In the genomic region with DNA sequence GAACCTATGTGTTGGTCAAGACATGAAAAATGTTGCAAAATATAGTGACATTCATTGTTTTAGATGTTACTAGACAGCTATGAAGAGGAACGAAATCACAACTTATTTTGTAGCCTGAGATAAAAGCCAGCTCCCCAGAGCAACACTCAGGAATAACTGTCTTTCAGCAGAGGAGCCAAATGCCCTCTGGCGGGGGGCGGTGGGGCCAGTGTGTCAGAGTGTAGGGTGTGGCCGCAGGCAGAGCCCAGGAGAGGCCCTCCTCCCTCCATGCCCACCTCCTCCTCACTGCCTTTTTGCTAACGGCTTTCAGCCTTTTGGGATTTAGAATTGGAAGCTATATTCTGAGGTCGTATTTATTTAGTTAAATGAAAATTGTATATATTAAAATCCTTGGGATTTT, we compare ENCODE assay signal across 19 cellular contexts. TPM values are rescaled to one million over a fixed set of nuclear protein-coding genes. Genes with fewer than 3 reads are reported as not detected.
A peak's percentile ranks its signal among the peaks of the same experiment; 100 is the strongest.
DNase-seq lines count a peak whose midpoint lies in the region; ATAC-seq and TF ChIP-seq lines count a peak whose summit lies in the region.
"Had no signal": no experiment of that assay in that cellular context is flagged by ENCODE, and none has a peak within 500 bp of the region (broad histone marks: within the 10 kb centered on the region; RNA-seq: fewer than 3 reads in every experiment).

No MANE protein-coding gene starts in this region.

- no peaks in the 10 kb centered on the region for H3K36me3 ChIP-seq in PC-3 (ENCODE audit: low read depth, low read length)
- H3K36me3 ChIP-seq: esophagus squamous epithelium, upper lobe of left lung had no signal

- no peak overlapping the region for H3K27ac ChIP-seq in PC-3 (ENCODE audit: low read length)
- H3K27ac ChIP-seq: esophagus squamous epithelium, psoas muscle, upper lobe of left lung, VCaP had no signal

- no peaks in the 10 kb centered on the region for H3K9me3 ChIP-seq in PC-3 (ENCODE audit: low read length)
- H3K9me3 ChIP-seq: esophagus squamous epithelium, psoas muscle, upper lobe of left lung had no signal

- H4K20me1 ChIP-seq in PC-3 (ENCODE audit: low read length) = no peaks in the 10 kb centered on the region

- ATAC-seq in PC-3 (peak; percentile 80), GM18907 (IDR thresholded peaks at IDR 0.05; ENCODE audit: unreplicated experiment) (no peak)
- ATAC-seq: Right ventricle myocardium inferior had no signal

- H2AFZ ChIP-seq in PC-3 (ENCODE audit: low read length) = no peak overlapping the region

- no peaks in the 10 kb centered on the region for H3K79me2 ChIP-seq in PC-3 (ENCODE audit: low read length)

- H3K9me2 ChIP-seq in PC-3 (replicated peaks; ENCODE audit: low read length) = no peaks in the 10 kb centered on the region

- CTCF ChIA-PET in HEK293T (lab: Yijun Ruan, JAX) (interaction anchor here (0.9 to 1.2 kb wide), 2 partner anchors 11 to 14 kb away, joined by 3 read pairs; no protein-coding TSS in a partner anchor), PC-3 (lab: Charles Lee) (interaction anchor here (0.9 kb wide), 1 partner anchor 306 kb away, joined by 4 read pairs; no protein-coding TSS in a partner anchor)

- TF ChIP-seq CTCF in PC-3 (conservative IDR thresholded peaks at IDR 0.05; ENCODE audit: low read depth, low read length) = no peak
- TF ChIP-seq CTCF in fibroblast of villous mesenchyme (IDR thresholded peaks at IDR 0.05; ENCODE audit: insufficient read depth, low read depth, low read length) = no peak

- intact Hi-C loops in PC-3 (cut with micrococcal nuclease) = no loop called here

- H3F3A ChIP-seq in PC-3 (ENCODE audit: low read length, unreplicated experiment) = no peaks in the 10 kb centered on the region

- H3K4me3 ChIP-seq in PC-3 (ENCODE audit: low read length) = no peak overlapping the region
- H3K4me3 ChIP-seq in fibroblast of villous mesenchyme (ENCODE audit: low read depth, low read length) = no peak overlapping the region
- H3K4me3 ChIP-seq: esophagus squamous epithelium, psoas muscle, upper lobe of left lung had no signal

- POLR2A ChIA-PET in HEK293T (lab: Yijun Ruan, JAX) (interaction anchor here (1.1 kb wide), 1 partner anchor 24 kb away, joined by 4 read pairs; the partner anchor contains the start of gene PPP1R2), PC-3 (lab: Charles Lee; ENCODE audit: unreplicated experiment) (interaction anchor here (0.6 kb wide), 1 partner anchor 173 kb away, joined by 3 read pairs; no protein-coding TSS in a partner anchor)

- DNase-seq in ELF-1 (ENCODE audit: low read depth, low spot score) (peak; percentile 59), HEK293T (ENCODE audit: extremely low spot score) (peak; percentile 30), PC-3 (peak; percentile 45), fibroblast of villous mesenchyme (ENCODE audit: low read depth) (peak; percentile 21), GM03348 (ENCODE audit: low spot score) (no peak), NCI-H2171 treated with DMSO at 0.1 percent for 48 hours (lab: John Stamatoyannopoulos, UW) (no peak)
- DNase-seq: activated CD4-positive, alpha-beta T cell treated with anti-CD3 and anti-CD28 coated beads, Interleukin-2, amount 50 U/mL, for 1 hour; activated CD8-positive, alpha-beta memory T cell treated with anti-CD3 and anti-CD28 coated beads, Interleukin-2, amount 50 U/mL, for 4 hours; activated gamma-delta T cell; caudate nucleus; esophagus squamous epithelium; HFFc6; NCI-H2107; psoas muscle; stimulated activated CD4-positive, alpha-beta T cell treated with anti-CD3 and anti-CD28 coated beads, Interleukin-4, amount 100 ng/mL, for 24 hours had no signal

- no peak overlapping the region for H3K4me2 ChIP-seq in PC-3 (ENCODE audit: low read length)

- H3K9ac ChIP-seq in PC-3 (ENCODE audit: low read length) = no peak overlapping the region

- peaks cover 9% of the 10 kb centered on the region for H3K4me1 ChIP-seq in PC-3 (ENCODE audit: insufficient read depth, low read length)
- H3K4me1 ChIP-seq: psoas muscle, upper lobe of left lung had no signal

- BruUV-seq in PC-3 (replicated peaks; lab: Mats Ljungman, UMichigan) = no TSS peak

- H3K27me3 ChIP-seq in PC-3 (ENCODE audit: low read length) = no peaks in the 10 kb centered on the region
- H3K27me3 ChIP-seq: upper lobe of left lung had no signal

TF ChIP-seq in HEK293T, 16 proteins besides CTCF, POLR2A, EP300 and RAD21:
- TF ChIP-seq FOXA1 (IDR thresholded peaks at IDR 0.05) = no peak
- no peak for TF ChIP-seq SP1 (IDR thresholded peaks at IDR 0.05)
- no peak for TF ChIP-seq HDGF (IDR thresholded peaks at IDR 0.05; ENCODE audit: borderline replicate concordance)
- TF ChIP-seq ARNT (IDR thresholded peaks at IDR 0.05) = no peak

RNA-seq across cellular contexts. Expression of gene APOD, which starts 16.9 kb away (rescaled TPM):
- total RNA-seq in PC-3 (2014; rRNA removed) (0.29 TPM in 1 of 2 replicates, not detected in the other), fibroblast of villous mesenchyme (1.3 and 3.5 TPM in 2 replicates)

RNA-seq across cellular contexts. Expression of gene PPP1R2, which starts 23.7 kb away (rescaled TPM):
- total RNA-seq in PC-3 (2014; rRNA removed) (132 and 150 TPM in 2 replicates), fibroblast of villous mesenchyme (81.5 and 131 TPM in 2 replicates)

Comparison
In these comparisons a context has a peak if more than half of its experiments do, and no peak if none do; other contexts are left out.
1. DNase-seq: peak in ELF-1 (single experiment), HEK293T (single experiment), PC-3 (single experiment) and fibroblast of villous mesenchyme (single experiment); none in GM03348 (single experiment) and NCI-H2171 treated with DMSO at 0.1 percent for 48 hours (single experiment).